In genomic region chr16:80462902-80463301, GRCh38 we compare ENCODE assay signal across 1 cellular context.
TF ChIP-seq lines count a peak whose summit lies in the region.

No MANE protein-coding gene starts in this region.

TF ChIP-seq in HepG2, 621 proteins besides CTCF, POLR2A, EP300 and RAD21 (continued from another document and continues in another):
- TF ChIP-seq, protein P1, sequence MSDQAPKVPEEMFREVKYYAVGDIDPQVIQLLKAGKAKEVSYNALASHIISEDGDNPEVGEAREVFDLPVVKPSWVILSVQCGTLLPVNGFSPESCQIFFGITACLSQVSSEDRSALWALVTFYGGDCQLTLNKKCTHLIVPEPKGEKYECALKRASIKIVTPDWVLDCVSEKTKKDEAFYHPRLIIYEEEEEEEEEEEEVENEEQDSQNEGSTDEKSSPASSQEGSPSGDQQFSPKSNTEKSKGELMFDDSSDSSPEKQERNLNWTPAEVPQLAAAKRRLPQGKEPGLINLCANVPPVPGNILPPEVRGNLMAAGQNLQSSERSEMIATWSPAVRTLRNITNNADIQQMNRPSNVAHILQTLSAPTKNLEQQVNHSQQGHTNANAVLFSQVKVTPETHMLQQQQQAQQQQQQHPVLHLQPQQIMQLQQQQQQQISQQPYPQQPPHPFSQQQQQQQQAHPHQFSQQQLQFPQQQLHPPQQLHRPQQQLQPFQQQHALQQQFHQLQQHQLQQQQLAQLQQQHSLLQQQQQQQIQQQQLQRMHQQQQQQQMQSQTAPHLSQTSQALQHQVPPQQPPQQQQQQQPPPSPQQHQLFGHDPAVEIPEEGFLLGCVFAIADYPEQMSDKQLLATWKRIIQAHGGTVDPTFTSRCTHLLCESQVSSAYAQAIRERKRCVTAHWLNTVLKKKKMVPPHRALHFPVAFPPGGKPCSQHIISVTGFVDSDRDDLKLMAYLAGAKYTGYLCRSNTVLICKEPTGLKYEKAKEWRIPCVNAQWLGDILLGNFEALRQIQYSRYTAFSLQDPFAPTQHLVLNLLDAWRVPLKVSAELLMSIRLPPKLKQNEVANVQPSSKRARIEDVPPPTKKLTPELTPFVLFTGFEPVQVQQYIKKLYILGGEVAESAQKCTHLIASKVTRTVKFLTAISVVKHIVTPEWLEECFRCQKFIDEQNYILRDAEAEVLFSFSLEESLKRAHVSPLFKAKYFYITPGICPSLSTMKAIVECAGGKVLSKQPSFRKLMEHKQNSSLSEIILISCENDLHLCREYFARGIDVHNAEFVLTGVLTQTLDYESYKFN (CRISPR knock-in tag; conservative IDR thresholded peaks at IDR 0.05) = peak; percentile 63
- TF ChIP-seq ZNF362 (CRISPR knock-in tag; IDR thresholded peaks at IDR 0.05; ENCODE audit: borderline replicate concordance) (0 out of 2 replicates have a peak, but pooled peaks have one; percentile 16), MED1 (CRISPR knock-in tag; IDR thresholded peaks at IDR 0.05) (no peak), ZNF431 (CRISPR knock-in tag; IDR thresholded peaks at IDR 0.05; ENCODE audit: borderline replicate concordance, low read depth) (no peak), ZNF749 (CRISPR knock-in tag; IDR thresholded peaks at IDR 0.05; ENCODE audit: borderline replicate concordance) (no peak), ZNF512 (CRISPR knock-in tag; IDR thresholded peaks at IDR 0.05) (no peak), XBP1 (CRISPR knock-in tag; IDR thresholded peaks at IDR 0.05) (no peak), ZNF614 (CRISPR knock-in tag; IDR thresholded peaks at IDR 0.05; ENCODE audit: borderline replicate concordance) (no peak), FOXP1 (IDR thresholded peaks at IDR 0.05) (no peak), FOXP1 (CRISPR knock-in tag; IDR thresholded peaks at IDR 0.05) (peak; percentile 20; the same call in 1 of the 2 replicates), HMG20A (CRISPR knock-in tag; IDR thresholded peaks at IDR 0.05; ENCODE audit: borderline replicate concordance) (no peak), ZNF772 (CRISPR knock-in tag; IDR thresholded peaks at IDR 0.05) (0 out of 2 replicates have a peak, but pooled peaks have one; percentile 29), SIX1 (CRISPR knock-in tag; IDR thresholded peaks at IDR 0.05; ENCODE audit: borderline replicate concordance) (peak; percentile 24; the same call in 1 of the 2 replicates), HNRNPUL1 (IDR thresholded peaks at IDR 0.05; ENCODE audit: low read depth, low read length) (no peak), ZBTB8A (CRISPR knock-in tag; IDR thresholded peaks at IDR 0.05; ENCODE audit: borderline replicate concordance, low read depth) (no peak), LRRFIP1 (CRISPR knock-in tag; conservative IDR thresholded peaks at IDR 0.05) (no peak), HDAC2 (CRISPR knock-in tag; IDR thresholded peaks at IDR 0.05) (0 out of 2 replicates have a peak, but pooled peaks have one; percentile 18), SOX6 (IDR thresholded peaks at IDR 0.05) (no peak), SOX6 (CRISPR knock-in tag; IDR thresholded peaks at IDR 0.05) (peak; percentile 56; the same call in 1 of the 2 replicates), POLR2G (IDR thresholded peaks at IDR 0.05; ENCODE audit: low read depth, low read length) (no peak), NPAS2 (CRISPR knock-in tag; IDR thresholded peaks at IDR 0.05; ENCODE audit: borderline replicate concordance) (no peak), ZBTB40 (IDR thresholded peaks at IDR 0.05) (no peak), ZBTB40 (CRISPR knock-in tag; IDR thresholded peaks at IDR 0.05) (peak; percentile 97), GABPA (IDR thresholded peaks at IDR 0.05; ENCODE audit: low read depth, low read length) (no peak), GABPA (CRISPR knock-in tag; IDR thresholded peaks at IDR 0.05; ENCODE audit: low read depth) (no peak), ATF5 (CRISPR knock-in tag; IDR thresholded peaks at IDR 0.05; ENCODE audit: low read depth) (no peak), SOX13 (IDR thresholded peaks at IDR 0.05) (no peak), SOX13 (CRISPR knock-in tag; conservative IDR thresholded peaks at IDR 0.05 in 1 of 2, IDR thresholded peaks at IDR 0.05 in 1 of 2) (peak in 1 of 2 experiments; percentile 44; a peak in 2 of 4 replicates)
- TF ChIP-seq, protein P2, sequence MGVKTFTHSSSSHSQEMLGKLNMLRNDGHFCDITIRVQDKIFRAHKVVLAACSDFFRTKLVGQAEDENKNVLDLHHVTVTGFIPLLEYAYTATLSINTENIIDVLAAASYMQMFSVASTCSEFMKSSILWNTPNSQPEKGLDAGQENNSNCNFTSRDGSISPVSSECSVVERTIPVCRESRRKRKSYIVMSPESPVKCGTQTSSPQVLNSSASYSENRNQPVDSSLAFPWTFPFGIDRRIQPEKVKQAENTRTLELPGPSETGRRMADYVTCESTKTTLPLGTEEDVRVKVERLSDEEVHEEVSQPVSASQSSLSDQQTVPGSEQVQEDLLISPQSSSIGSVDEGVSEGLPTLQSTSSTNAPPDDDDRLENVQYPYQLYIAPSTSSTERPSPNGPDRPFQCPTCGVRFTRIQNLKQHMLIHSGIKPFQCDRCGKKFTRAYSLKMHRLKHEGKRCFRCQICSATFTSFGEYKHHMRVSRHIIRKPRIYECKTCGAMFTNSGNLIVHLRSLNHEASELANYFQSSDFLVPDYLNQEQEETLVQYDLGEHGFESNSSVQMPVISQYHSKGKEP (CRISPR knock-in tag; IDR thresholded peaks at IDR 0.05) = no peak
- TF ChIP-seq, protein P3, sequence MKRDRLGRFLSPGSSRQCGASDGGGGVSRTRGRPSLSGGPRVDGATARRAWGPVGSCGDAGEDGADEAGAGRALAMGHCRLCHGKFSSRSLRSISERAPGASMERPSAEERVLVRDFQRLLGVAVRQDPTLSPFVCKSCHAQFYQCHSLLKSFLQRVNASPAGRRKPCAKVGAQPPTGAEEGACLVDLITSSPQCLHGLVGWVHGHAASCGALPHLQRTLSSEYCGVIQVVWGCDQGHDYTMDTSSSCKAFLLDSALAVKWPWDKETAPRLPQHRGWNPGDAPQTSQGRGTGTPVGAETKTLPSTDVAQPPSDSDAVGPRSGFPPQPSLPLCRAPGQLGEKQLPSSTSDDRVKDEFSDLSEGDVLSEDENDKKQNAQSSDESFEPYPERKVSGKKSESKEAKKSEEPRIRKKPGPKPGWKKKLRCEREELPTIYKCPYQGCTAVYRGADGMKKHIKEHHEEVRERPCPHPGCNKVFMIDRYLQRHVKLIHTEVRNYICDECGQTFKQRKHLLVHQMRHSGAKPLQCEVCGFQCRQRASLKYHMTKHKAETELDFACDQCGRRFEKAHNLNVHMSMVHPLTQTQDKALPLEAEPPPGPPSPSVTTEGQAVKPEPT (CRISPR knock-in tag; IDR thresholded peaks at IDR 0.05; ENCODE audit: low read depth) = no peak
- TF ChIP-seq, protein P4, sequence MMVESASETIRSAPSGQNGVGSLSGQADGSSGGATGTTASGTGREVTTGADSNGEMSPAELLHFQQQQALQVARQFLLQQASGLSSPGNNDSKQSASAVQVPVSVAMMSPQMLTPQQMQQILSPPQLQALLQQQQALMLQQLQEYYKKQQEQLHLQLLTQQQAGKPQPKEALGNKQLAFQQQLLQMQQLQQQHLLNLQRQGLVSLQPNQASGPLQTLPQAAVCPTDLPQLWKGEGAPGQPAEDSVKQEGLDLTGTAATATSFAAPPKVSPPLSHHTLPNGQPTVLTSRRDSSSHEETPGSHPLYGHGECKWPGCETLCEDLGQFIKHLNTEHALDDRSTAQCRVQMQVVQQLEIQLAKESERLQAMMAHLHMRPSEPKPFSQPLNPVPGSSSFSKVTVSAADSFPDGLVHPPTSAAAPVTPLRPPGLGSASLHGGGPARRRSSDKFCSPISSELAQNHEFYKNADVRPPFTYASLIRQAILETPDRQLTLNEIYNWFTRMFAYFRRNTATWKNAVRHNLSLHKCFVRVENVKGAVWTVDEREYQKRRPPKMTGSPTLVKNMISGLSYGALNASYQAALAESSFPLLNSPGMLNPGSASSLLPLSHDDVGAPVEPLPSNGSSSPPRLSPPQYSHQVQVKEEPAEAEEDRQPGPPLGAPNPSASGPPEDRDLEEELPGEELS (CRISPR knock-in tag; IDR thresholded peaks at IDR 0.05) = peak; percentile 71
